Comparison of ENCODE assay signal across 1 cellular context in genomic region chr20:49219091-49219923, GRCh38.
TF ChIP-seq lines count a peak whose summit lies in the region.

Gene DDX27 (plus strand): TSS chr20:49219416. CDS start chr20:49219449, 33 bp downstream.

TF ChIP-seq in HepG2, 621 proteins besides CTCF, POLR2A, EP300 and RAD21 (continued from another document and continues in another):
- TF ChIP-seq GPBP1L1 (CRISPR knock-in tag; IDR thresholded peaks at IDR 0.05), result no peak
- TF ChIP-seq ZNF691 (CRISPR knock-in tag; IDR thresholded peaks at IDR 0.05; ENCODE audit: borderline replicate concordance, low read depth), result peak; percentile 95; the same call in 1 of the 2 replicates
- peak; percentile 71 for TF ChIP-seq PHF5A (CRISPR knock-in tag; IDR thresholded peaks at IDR 0.05; ENCODE audit: low read depth, unreplicated experiment)
- 0 out of 2 replicates have a peak, but pooled peaks have one; percentile 67 for TF ChIP-seq ZNF12 (CRISPR knock-in tag; IDR thresholded peaks at IDR 0.05)
- TF ChIP-seq CREB1 (IDR thresholded peaks at IDR 0.05), result peak; percentile 98
- peak; percentile 98 for TF ChIP-seq CREB1 (CRISPR knock-in tag; IDR thresholded peaks at IDR 0.05)
- peak; percentile 24; the same call in 1 of the 2 replicates for TF ChIP-seq ZNF138 (CRISPR knock-in tag; IDR thresholded peaks at IDR 0.05; ENCODE audit: low read depth)
- TF ChIP-seq ATF4 (CRISPR knock-in tag; IDR thresholded peaks at IDR 0.05), result peak in 1 of 2 experiments; percentile 35; a peak in 2 of 4 replicates
- no peak for TF ChIP-seq CREB3 (CRISPR knock-in tag; IDR thresholded peaks at IDR 0.05)
- TF ChIP-seq CHD2 (IDR thresholded peaks at IDR 0.05; ENCODE audit: low read depth, low read length), result 0 out of 2 replicates have a peak, but pooled peaks have one; percentile 45
- TF ChIP-seq POLR2AphosphoS5 (IDR thresholded peaks at IDR 0.05; ENCODE audit: low read depth, low read length), result peak; percentile 99
- TF ChIP-seq GPN1 (CRISPR knock-in tag; IDR thresholded peaks at IDR 0.05; ENCODE audit: borderline replicate concordance), result no peak
- no peak; the same call in none of the 2 replicates for TF ChIP-seq NFAT5 (CRISPR knock-in tag; IDR thresholded peaks at IDR 0.05)
- TF ChIP-seq IKZF4 (CRISPR knock-in tag; IDR thresholded peaks at IDR 0.05; ENCODE audit: borderline replicate concordance, low read depth, not compliant biosample characterization), result no peak
- peak; percentile 78 to 88; a peak in 3 of 4 replicates for TF ChIP-seq HMGXB4 (CRISPR knock-in tag; IDR thresholded peaks at IDR 0.05; ENCODE audit: borderline replicate concordance in 1 of 2, low read depth in 1 of 2)
- TF ChIP-seq MTERF4 (CRISPR knock-in tag; IDR thresholded peaks at IDR 0.05), result peak; percentile 73
- TF ChIP-seq PAWR (CRISPR knock-in tag; IDR thresholded peaks at IDR 0.05; ENCODE audit: borderline replicate concordance), result no peak
- TF ChIP-seq MYNN (CRISPR knock-in tag; IDR thresholded peaks at IDR 0.05; ENCODE audit: low read depth), result 0 out of 2 replicates have a peak, but pooled peaks have one; percentile 62
- 0 out of 2 replicates have a peak, but pooled peaks have one; percentile 65 for TF ChIP-seq ZNF510 (CRISPR knock-in tag; IDR thresholded peaks at IDR 0.05; ENCODE audit: low read depth)
- peak; percentile 81 for TF ChIP-seq SPEN (CRISPR knock-in tag; IDR thresholded peaks at IDR 0.05; ENCODE audit: low read depth)
- peak; percentile 93 for TF ChIP-seq ZNF574 (CRISPR knock-in tag; IDR thresholded peaks at IDR 0.05)
- peak; percentile 73; the same call in 1 of the 2 replicates for TF ChIP-seq ZNF563 (CRISPR knock-in tag; IDR thresholded peaks at IDR 0.05)
- TF ChIP-seq ARNT2 (CRISPR knock-in tag; IDR thresholded peaks at IDR 0.05; ENCODE audit: low read depth), result peak; percentile 89; the same call in 1 of the 2 replicates
- TF ChIP-seq ZNF577 (CRISPR knock-in tag; IDR thresholded peaks at IDR 0.05; ENCODE audit: borderline replicate concordance, low read depth), result no peak
- no peak for TF ChIP-seq AHDC1 (CRISPR knock-in tag; IDR thresholded peaks at IDR 0.05; ENCODE audit: borderline replicate concordance)
- TF ChIP-seq ZSCAN22 (CRISPR knock-in tag; IDR thresholded peaks at IDR 0.05), result no peak
- peak; percentile 92 for TF ChIP-seq MXD3 (CRISPR knock-in tag; IDR thresholded peaks at IDR 0.05)
- 0 out of 2 replicates have a peak, but pooled peaks have one; percentile 52 for TF ChIP-seq ZNF253 (CRISPR knock-in tag; IDR thresholded peaks at IDR 0.05; ENCODE audit: borderline replicate concordance)
- TF ChIP-seq TRIM22 (IDR thresholded peaks at IDR 0.05), result no peak
- TF ChIP-seq FLYWCH1 (CRISPR knock-in tag; IDR thresholded peaks at IDR 0.05), result no peak
